20 cellular contexts compared by ENCODE assay signal in the genomic region with DNA sequence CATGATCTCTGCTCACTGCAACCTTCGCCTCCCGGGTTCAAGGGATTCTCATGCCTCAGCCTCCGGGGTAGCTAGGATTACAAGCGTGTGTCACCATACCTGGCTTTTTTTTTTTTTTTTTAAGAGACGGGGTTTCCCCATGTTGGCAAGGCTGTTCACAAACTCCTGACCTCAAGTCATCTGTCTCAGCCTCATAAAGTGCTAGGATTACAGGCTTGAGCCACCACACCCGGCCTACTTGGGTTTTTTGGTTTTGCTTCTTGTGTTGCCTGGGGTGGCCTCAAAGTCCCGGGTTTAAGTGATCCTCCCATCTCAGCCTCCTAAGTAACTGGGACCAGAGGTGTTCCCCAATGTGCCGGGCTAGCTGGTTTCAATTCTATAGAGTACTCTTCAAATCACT.
DNase-seq lines count a peak whose midpoint lies in the region; ATAC-seq, FAIRE-seq and TF ChIP-seq lines count a peak whose summit lies in the region.
"Had no signal": no experiment of that assay in that cellular context is flagged by ENCODE, and none has a peak within 500 bp of the region (broad histone marks: within the 10 kb centered on the region; RNA-seq: fewer than 3 reads in every experiment).

No MANE protein-coding gene starts in this region.

- CTCF ChIA-PET in PC-3 (lab: Charles Lee) = no interaction called here
- CTCF ChIA-PET in GM12878 (lab: Yijun Ruan, JAX) = interaction anchor here (0.6 kb wide), 1 partner anchor 625 kb away, joined by 5 read pairs; no protein-coding TSS in a partner anchor

- H4K20me1 ChIP-seq in PC-3 (ENCODE audit: low read length) = no peaks in the 10 kb centered on the region
- no peaks in the 10 kb centered on the region for H4K20me1 ChIP-seq in GM12878 (ENCODE audit: control insufficient read depth, insufficient read depth)

- H3F3A ChIP-seq in PC-3 (ENCODE audit: low read length, unreplicated experiment) = no peaks in the 10 kb centered on the region

- BruUV-seq in PC-3 (replicated peaks; lab: Mats Ljungman, UMichigan) (no TSS peak), GM12878 (replicated peaks; lab: Mats Ljungman, UMichigan) (no TSS peak)

- no peak overlapping the region for H3K27ac Mint-ChIP-seq in activated CD4-positive, alpha-beta T cell treated with anti-CD3 and anti-CD28 coated beads, Interleukin-2, amount 10 ng/mL, durations not matched to agents 24 days and 14 days
- H3K27ac Mint-ChIP-seq: CD4-positive, alpha-beta memory T cell; H9; IgD-negative memory B cell had no signal

- H3K27me3 Mint-ChIP-seq in activated CD4-positive, alpha-beta T cell treated with anti-CD3 and anti-CD28 coated beads, Interleukin-2, amount 10 ng/mL, durations not matched to agents 24 days and 14 days = peaks cover 15% of the 10 kb centered on the region
- H3K27me3 Mint-ChIP-seq: IgD-negative memory B cell had no signal

- H3K9ac ChIP-seq in PC-3 (ENCODE audit: low read length) (no peak overlapping the region), GM12878 (ENCODE audit: control insufficient read depth, insufficient read depth, low read length) (no peak overlapping the region)

- TF ChIP-seq RAD21 in GM12878 (IDR thresholded peaks at IDR 0.05; ENCODE audit: insufficient read depth, low read depth, low read length) = no peak

- 67% methylated on average over 8 of the region's 8 CpGs for WGBS in GM12878 (ENCODE audit: insufficient coverage, insufficient replicate concordance, low lambda C conversion rate, missing lambda C conversion rate)
- WGBS in esophagus squamous epithelium, 2 donors = 60 to 67% methylated on average over 8 of the region's 8 CpGs

- H3K4me2 ChIP-seq in PC-3 (ENCODE audit: low read length) = no peak overlapping the region
- H3K4me2 ChIP-seq in GM12878 (ENCODE audit: control insufficient read depth, insufficient read depth) = no peak overlapping the region
- H3K4me2 ChIP-seq: A549 had no signal

- H3K9me2 ChIP-seq in PC-3 (replicated peaks; ENCODE audit: low read length) = no peaks in the 10 kb centered on the region

- RAD21 ChIA-PET in GM12878 (lab: Charles Lee; ENCODE audit: unreplicated experiment) = no interaction called here

- H3K9me3 ChIP-seq in PC-3 (ENCODE audit: low read length) (no peaks in the 10 kb centered on the region), GM12878 (replicated peaks; ENCODE audit: control insufficient read depth, insufficient read depth, low read length) (peaks cover 2% of the 10 kb centered on the region; the same call in 1 of the 3 replicates), esophagus squamous epithelium (no peaks in the 10 kb centered on the region)
- H3K9me3 ChIP-seq: A549 had no signal

- SMC1A ChIA-PET in GM12878 (lab: Charles Lee; ENCODE audit: uncharacterized antibody, unreplicated experiment) = interaction anchor here (1.2 kb wide), 1 partner anchor 141 kb away, joined by 3 read pairs; no protein-coding TSS in a partner anchor

- H3K4me1 ChIP-seq in PC-3 (ENCODE audit: insufficient read depth, low read length) (no peaks in the 10 kb centered on the region), GM12878 (ENCODE audit: control insufficient read depth, insufficient read depth, low read length) (peaks cover 8% of the 10 kb centered on the region; the same call in 1 of the 2 replicates), esophagus squamous epithelium (no peaks in the 10 kb centered on the region)
- H3K4me1 ChIP-seq: A549 had no signal

- no peak for TF ChIP-seq EP300 in GM12878 (IDR thresholded peaks at IDR 0.05; ENCODE audit: borderline replicate concordance in 1 of 2, control insufficient read depth in 1 of 2, low read depth in 2 of 2, low read length in 2 of 2)

- POLR2A ChIA-PET in PC-3 (lab: Charles Lee; ENCODE audit: unreplicated experiment) = interaction anchor here (0.6 kb wide), 1 partner anchor 652 kb away, joined by 10 read pairs; no protein-coding TSS in a partner anchor
- POLR2A ChIA-PET in GM12878 (lab: Charles Lee) = no interaction called here

- intact Hi-C loops in activated CD4-positive, alpha-beta T cell treated with anti-CD3 and anti-CD28 coated beads, Interleukin-2, amount 10 ng/mL, durations not matched to agents 24 days and 14 days (cut with micrococcal nuclease) = no loop called here
- intact Hi-C loops in PC-3 (cut with micrococcal nuclease) (loop anchor here (10.0 kb wide), 1 partner anchor 164 kb away; no protein-coding TSS in a partner anchor), GM12878 (cut with micrococcal nuclease; ENCODE audit: unreplicated experiment) (no loop called here), esophagus squamous epithelium (cut with DNase I) (no loop called here)

- no peaks in the 10 kb centered on the region for H3K36me3 Mint-ChIP-seq in activated CD4-positive, alpha-beta T cell treated with anti-CD3 and anti-CD28 coated beads, Interleukin-2, amount 10 ng/mL, durations not matched to agents 24 days and 14 days (ENCODE audit: low read depth)
- H3K36me3 Mint-ChIP-seq: CD4-positive, alpha-beta memory T cell; IgD-negative memory B cell had no signal

- peak; percentile 53 for DNase-seq in activated CD4-positive, alpha-beta T cell treated with anti-CD3 and anti-CD28 coated beads, Interleukin-2, amount 10 ng/mL, durations not matched to agents 24 days and 14 days
- no peak for DNase-seq in activated CD4-positive, alpha-beta T cell treated with anti-CD3 and anti-CD28 coated beads, Interleukin-2, amount 50 U/mL, for 1 hour
- no peak for DNase-seq in PC-3
- DNase-seq in GM12878 (ENCODE audit: low read depth, low spot score) = no peak
- no peak for DNase-seq in esophagus squamous epithelium (lab: John Stamatoyannopoulos, UW)
- DNase-seq: AML-193; Calu3; CD4-positive, alpha-beta memory T cell; DMS79 treated with DMSO at 0.1 percent for 48 hours; EL; GOT3; H9 had no signal

- no peak for FAIRE-seq in GM12878 (lab: Jason Lieb, UNC)
- FAIRE-seq: A549, GM18507, HepG2 had no signal

- ATAC-seq in PC-3 (peak; percentile 9; the same call in 1 of the 2 replicates), GM12878 (peak; percentile 55), GM21576 (IDR thresholded peaks at IDR 0.05; ENCODE audit: unreplicated experiment) (no peak), SK-N-SH treated with all-trans-retinoic acid at 6 μM for 48 hours (no peak)
- ATAC-seq: A549, HepG2 had no signal

- H3K9me3 Mint-ChIP-seq in activated CD4-positive, alpha-beta T cell treated with anti-CD3 and anti-CD28 coated beads, Interleukin-2, amount 10 ng/mL, durations not matched to agents 24 days and 14 days = no peaks in the 10 kb centered on the region

- no peak for TF ChIP-seq CTCF in PC-3 (conservative IDR thresholded peaks at IDR 0.05; ENCODE audit: low read depth, low read length)
- no peak for TF ChIP-seq CTCF in GM12878 (IDR thresholded peaks at IDR 0.05 in 2 of 3, conservative IDR thresholded peaks at IDR 0.05 in 1 of 3; ENCODE audit: control insufficient read depth in 2 of 3, extremely low read depth in 1 of 3, insufficient read depth in 1 of 3, low read depth in 3 of 3, low read length in 3 of 3)
- TF ChIP-seq CTCF in esophagus squamous epithelium (IDR thresholded peaks at IDR 0.05) = no peak

- H2AFZ ChIP-seq in PC-3 (ENCODE audit: low read length) = no peak overlapping the region
- H2AFZ ChIP-seq in GM12878 (ENCODE audit: control insufficient read depth, low read depth, low read length) = no peak overlapping the region

- in situ Hi-C loops in GM12878 (cut with MboI) = no loop called here

- no peaks in the 10 kb centered on the region for H3K79me2 ChIP-seq in PC-3 (ENCODE audit: low read length)
- H3K79me2 ChIP-seq in GM12878 (ENCODE audit: control insufficient read depth, insufficient read depth, low read length) = no peaks in the 10 kb centered on the region

- no peak overlapping the region for H3K4me3 ChIP-seq in PC-3 (ENCODE audit: low read length)
- H3K4me3 ChIP-seq in GM12878 = no peak overlapping the region
- no peak overlapping the region for H3K4me3 ChIP-seq in esophagus squamous epithelium
- H3K4me3 ChIP-seq: A549 had no signal

- H3K27ac ChIP-seq in PC-3 (ENCODE audit: low read length) (no peak overlapping the region), GM12878 (ENCODE audit: control insufficient read depth, insufficient read depth) (no peak overlapping the region), esophagus squamous epithelium (no peak overlapping the region)
- H3K27ac ChIP-seq: 22Rv1, A549 had no signal

- no peaks in the 10 kb centered on the region for H3K27me3 ChIP-seq in PC-3 (ENCODE audit: low read length)
- no peaks in the 10 kb centered on the region for H3K27me3 ChIP-seq in GM12878 (replicated peaks in 1 of 2; ENCODE audit: control insufficient read depth in 2 of 2, insufficient read depth in 2 of 2, low read length in 1 of 2)
- no peaks in the 10 kb centered on the region for H3K27me3 ChIP-seq in esophagus squamous epithelium

- TF ChIP-seq POLR2A in GM12878 (IDR thresholded peaks at IDR 0.05; ENCODE audit: low read depth, low read length) (no peak), esophagus squamous epithelium (IDR thresholded peaks at IDR 0.05) (no peak)

- H3K4me3 Mint-ChIP-seq in activated CD4-positive, alpha-beta T cell treated with anti-CD3 and anti-CD28 coated beads, Interleukin-2, amount 10 ng/mL, durations not matched to agents 24 days and 14 days = no peak overlapping the region
- H3K4me3 Mint-ChIP-seq: CD14-positive monocyte; CD4-positive, alpha-beta memory T cell; H9; IgD-negative memory B cell had no signal

- H3K36me3 ChIP-seq in PC-3 (ENCODE audit: low read depth, low read length) (no peaks in the 10 kb centered on the region), GM12878 (ENCODE audit: control insufficient read depth in 2 of 2, insufficient read depth in 2 of 2, low read length in 1 of 2) (no peaks in the 10 kb centered on the region), esophagus squamous epithelium (no peaks in the 10 kb centered on the region)

- peaks cover 8% of the 10 kb centered on the region for H3K4me1 Mint-ChIP-seq in activated CD4-positive, alpha-beta T cell treated with anti-CD3 and anti-CD28 coated beads, Interleukin-2, amount 10 ng/mL, durations not matched to agents 24 days and 14 days
- H3K4me1 Mint-ChIP-seq: H9 had no signal

TF ChIP-seq in GM12878, 131 proteins besides CTCF, POLR2A, EP300 and RAD21 (continues in another document):
- no peak for TF ChIP-seq NFXL1 (IDR thresholded peaks at IDR 0.05; ENCODE audit: borderline replicate concordance)
- TF ChIP-seq JUNB (IDR thresholded peaks at IDR 0.05) = no peak
- no peak for TF ChIP-seq SMARCA5 (IDR thresholded peaks at IDR 0.05)
- no peak for TF ChIP-seq BRCA1 (IDR thresholded peaks at IDR 0.05; ENCODE audit: low read depth, low read length)

TF ChIP-seq in SK-N-SH treated with all-trans-retinoic acid at 6 μM for 48 hours, 23 proteins besides CTCF, POLR2A, EP300 and RAD21 (continues in another document):
- no peak for TF ChIP-seq CSDC2 (CRISPR knock-in tag; IDR thresholded peaks at IDR 0.05)
- TF ChIP-seq ESRRG (CRISPR knock-in tag; IDR thresholded peaks at IDR 0.05) = no peak
- no peak for TF ChIP-seq ZFP3 (CRISPR knock-in tag; IDR thresholded peaks at IDR 0.05)
- TF ChIP-seq ISL1 (CRISPR knock-in tag; IDR thresholded peaks at IDR 0.05) = no peak
- TF ChIP-seq ZNF70 (CRISPR knock-in tag; IDR thresholded peaks at IDR 0.05) = no peak
- no peak for TF ChIP-seq OSR1 (CRISPR knock-in tag; IDR thresholded peaks at IDR 0.05)

Comparison
In these comparisons a context has a peak if more than half of its experiments do, and no peak if none do; other contexts are left out.
1. ATAC-seq: peak in PC-3 (single experiment) and GM12878 (single experiment); none in GM21576 (single experiment) and SK-N-SH treated with all-trans-retinoic acid at 6 μM for 48 hours (single experiment).